ENCODE assay signal across 13 cellular contexts in the genomic region with DNA sequence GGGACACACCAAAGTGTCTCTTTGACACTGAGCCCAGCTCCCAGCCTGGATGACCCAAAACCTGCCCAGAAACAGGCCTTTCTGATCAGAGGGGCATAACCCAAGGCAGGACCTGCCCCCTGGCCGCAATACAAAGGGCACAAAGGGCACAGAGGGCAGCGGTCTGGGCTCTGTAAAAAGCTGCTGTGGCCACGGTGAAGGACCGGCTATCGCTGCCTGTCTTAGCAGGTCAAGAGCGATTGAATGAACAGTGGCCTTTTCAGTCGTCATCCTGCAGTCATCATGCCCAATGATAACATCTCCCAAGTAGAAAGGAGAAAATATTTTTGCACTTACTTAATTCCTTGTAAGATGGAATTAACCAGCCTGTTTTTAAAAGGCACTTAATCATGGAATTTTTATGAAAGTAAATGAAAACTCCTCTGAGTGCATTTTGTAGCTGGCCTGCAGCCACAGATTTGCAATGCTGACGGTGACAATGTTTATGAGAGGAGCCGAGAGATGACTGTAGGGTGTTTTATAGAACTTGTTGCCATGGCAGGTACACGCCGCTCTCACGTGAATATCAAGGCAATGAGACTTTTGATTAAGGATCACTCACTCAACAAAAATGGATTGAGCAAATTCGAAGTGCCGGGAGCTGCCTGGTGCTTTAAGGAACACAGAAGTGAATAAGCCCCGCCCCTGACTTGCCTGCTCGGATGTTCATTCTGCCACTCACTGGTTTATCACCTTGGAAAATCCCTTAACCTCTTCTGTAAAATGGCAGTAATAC. TPM values are rescaled to one million over a fixed set of nuclear protein-coding genes. Genes with fewer than 3 reads are reported as not detected.
DNase-seq lines count a peak whose midpoint lies in the region; ATAC-seq, FAIRE-seq and TF ChIP-seq lines count a peak whose summit lies in the region.
"Had no signal": no experiment of that assay in that cellular context is flagged by ENCODE, and none has a peak within 500 bp of the region (broad histone marks: within the 10 kb centered on the region; RNA-seq: fewer than 3 reads in every experiment).

No MANE protein-coding gene starts in this region.

- H3K9ac ChIP-seq in liver (ENCODE audit: low read depth in 1 of 2, low read length in 2 of 2): no peak overlapping the region
- H3K9ac ChIP-seq in HepG2 (ENCODE audit: insufficient read depth, low read depth, low read length): no peak overlapping the region

- TF ChIP-seq CTCF in liver (IDR thresholded peaks at IDR 0.05; ENCODE audit: low read depth, low read length, missing input control): no peak
- no peak for TF ChIP-seq CTCF in HepG2 (CRISPR knock-in tag; IDR thresholded peaks at IDR 0.05)
- no peak for TF ChIP-seq CTCF in chondrocyte (IDR thresholded peaks at IDR 0.05)
- TF ChIP-seq CTCF in mesothelial cell of epicardium (IDR thresholded peaks at IDR 0.05; ENCODE audit: unreplicated experiment): no peak

- CTCF ChIA-PET in HepG2 (lab: Yijun Ruan, JAX; ENCODE audit: low intra/inter-chr PET ratio, low total read pairs): no interaction called here
- CTCF ChIA-PET in activated CD4-positive, alpha-beta T cell treated with anti-CD3 and anti-CD28 coated beads, Interleukin-2, amount 10 ng/mL, durations not matched to agents 7 days and 5 days (lab: Charles Lee): interaction anchor here (1.0 to 5.7 kb wide), 2 partner anchors 58 to 141 kb away, joined by 3 to 29 read pairs; no protein-coding TSS in a partner anchor

- no peaks in the 10 kb centered on the region for H3K79me2 ChIP-seq in HepG2 (ENCODE audit: insufficient read depth, low read length)

- H3K4me3 ChIP-seq in liver (ENCODE audit: low read depth in 1 of 3, low read length in 3 of 3) (no peak overlapping the region), HepG2 (replicated peaks in 1 of 3; ENCODE audit: insufficient read depth in 1 of 3, low read depth in 2 of 3, low read length in 3 of 3) (no peak overlapping the region)

- intact Hi-C loops in HepG2 (cut with micrococcal nuclease; ENCODE audit: unreplicated experiment): no loop called here

- H3K36me3 Mint-ChIP-seq in chondrocyte (ENCODE audit: low read depth) (peaks cover 5% of the 10 kb centered on the region), mesothelial cell of epicardium (peaks cover 5% of the 10 kb centered on the region)
- H3K36me3 Mint-ChIP-seq in activated CD4-positive, alpha-beta T cell treated with anti-CD3 and anti-CD28 coated beads, Interleukin-2, amount 10 ng/mL, durations not matched to agents 7 days and 5 days (ENCODE audit: low read depth): peaks cover 4% of the 10 kb centered on the region
- H3K36me3 Mint-ChIP-seq: natural killer cell treated with Interleukin-12 subunit alpha and Interleukin-12 subunit beta and Interleukin-15 and Interleukin-18, amount 100 ng/mL, for 72 hours had no signal

- H3K27ac ChIP-seq in liver (ENCODE audit: low read depth in 1 of 2, low read length in 2 of 2): peak overlapping the region in 1 of 2 donors; percentile 53
- H3K27ac ChIP-seq in HepG2 (ENCODE audit: extremely low read length, insufficient read depth, low read length): no peak overlapping the region

- no peak overlapping the region for H3K4me3 Mint-ChIP-seq in chondrocyte (ENCODE audit: unreplicated experiment)
- peak overlapping the region; percentile 6 for H3K4me3 Mint-ChIP-seq in mesothelial cell of epicardium
- H3K4me3 Mint-ChIP-seq in activated CD4-positive, alpha-beta T cell treated with anti-CD3 and anti-CD28 coated beads, Interleukin-2, amount 10 ng/mL, durations not matched to agents 7 days and 5 days: no peak overlapping the region
- H3K4me3 Mint-ChIP-seq: activated naive CD8-positive, alpha-beta T cell treated with anti-CD3 and anti-CD28 coated beads for 36 hours; natural killer cell treated with Interleukin-12 subunit alpha and Interleukin-12 subunit beta and Interleukin-15 and Interleukin-18, amount 100 ng/mL, for 72 hours; stimulated activated memory B cell treated with anti-CD40 and anti-IgM and Interleukin-4, amounts not matched to agents 10 μg/mL and 1 μg/mL and 100 μg/mL, for 72 hours had no signal

- H3K9me3 Mint-ChIP-seq in chondrocyte (ENCODE audit: low read depth): no peaks in the 10 kb centered on the region
- no peaks in the 10 kb centered on the region for H3K9me3 Mint-ChIP-seq in mesothelial cell of epicardium
- no peaks in the 10 kb centered on the region for H3K9me3 Mint-ChIP-seq in activated CD4-positive, alpha-beta T cell treated with anti-CD3 and anti-CD28 coated beads, Interleukin-2, amount 10 ng/mL, durations not matched to agents 7 days and 5 days
- H3K9me3 Mint-ChIP-seq: activated naive CD8-positive, alpha-beta T cell treated with anti-CD3 and anti-CD28 coated beads for 36 hours; natural killer cell treated with Interleukin-12 subunit alpha and Interleukin-12 subunit beta and Interleukin-15 and Interleukin-18, amount 100 ng/mL, for 72 hours; stimulated activated memory B cell treated with anti-CD40 and anti-IgM and Interleukin-4, amounts not matched to agents 10 μg/mL and 1 μg/mL and 100 μg/mL, for 72 hours had no signal

- no peaks in the 10 kb centered on the region for H3K27me3 Mint-ChIP-seq in chondrocyte (ENCODE audit: low read depth)
- H3K27me3 Mint-ChIP-seq in mesothelial cell of epicardium (ENCODE audit: low read depth): no peaks in the 10 kb centered on the region
- H3K27me3 Mint-ChIP-seq in activated CD4-positive, alpha-beta T cell treated with anti-CD3 and anti-CD28 coated beads, Interleukin-2, amount 10 ng/mL, durations not matched to agents 7 days and 5 days: no peaks in the 10 kb centered on the region
- H3K27me3 Mint-ChIP-seq: activated naive CD8-positive, alpha-beta T cell treated with anti-CD3 and anti-CD28 coated beads for 36 hours; natural killer cell treated with Interleukin-12 subunit alpha and Interleukin-12 subunit beta and Interleukin-15 and Interleukin-18, amount 100 ng/mL, for 72 hours; stimulated activated memory B cell treated with anti-CD40 and anti-IgM and Interleukin-4, amounts not matched to agents 10 μg/mL and 1 μg/mL and 100 μg/mL, for 72 hours had no signal

- H3K4me1 Mint-ChIP-seq in chondrocyte (ENCODE audit: low read depth): peaks cover 9% of the 10 kb centered on the region
- peaks cover 21% of the 10 kb centered on the region for H3K4me1 Mint-ChIP-seq in mesothelial cell of epicardium
- peaks cover 2% of the 10 kb centered on the region for H3K4me1 Mint-ChIP-seq in activated CD4-positive, alpha-beta T cell treated with anti-CD3 and anti-CD28 coated beads, Interleukin-2, amount 10 ng/mL, durations not matched to agents 7 days and 5 days

- H3K4me2 ChIP-seq in HepG2 (ENCODE audit: low read depth, low read length): no peak overlapping the region

- peak overlapping the region; percentile 86 for H3K27ac Mint-ChIP-seq in chondrocyte (ENCODE audit: unreplicated experiment)
- H3K27ac Mint-ChIP-seq in mesothelial cell of epicardium: peak overlapping the region; percentile 71
- H3K27ac Mint-ChIP-seq in activated CD4-positive, alpha-beta T cell treated with anti-CD3 and anti-CD28 coated beads, Interleukin-2, amount 10 ng/mL, durations not matched to agents 7 days and 5 days: no peak overlapping the region
- H3K27ac Mint-ChIP-seq: activated naive CD8-positive, alpha-beta T cell treated with anti-CD3 and anti-CD28 coated beads for 36 hours; stimulated activated memory B cell treated with anti-CD40 and anti-IgM and Interleukin-4, amounts not matched to agents 10 μg/mL and 1 μg/mL and 100 μg/mL, for 72 hours had no signal

- ATAC-seq in HepG2: no peak
- ATAC-seq: natural killer cell treated with Interleukin-12 subunit alpha and Interleukin-12 subunit beta and Interleukin-15 and Interleukin-18, amount 100 ng/mL, for 72 hours; stimulated activated memory B cell treated with anti-CD40 and anti-IgM and Interleukin-4, amounts not matched to agents 10 μg/mL and 1 μg/mL and 100 μg/mL, for 72 hours had no signal

- H3K4me1 ChIP-seq in liver (ENCODE audit: control insufficient read depth in 4 of 4, insufficient read depth in 4 of 4, low read length in 3 of 4) (peaks cover 0 to 21% (median 17%) of the 10 kb centered on the region in 4 donors), HepG2 (ENCODE audit: insufficient read depth, low read length) (no peaks in the 10 kb centered on the region)

- WGBS in liver: 54% methylated on average over 16 of the region's 16 CpGs
- 88% methylated on average over 16 of the region's 16 CpGs for WGBS in HepG2 (ENCODE audit: low lambda C conversion rate)

- peaks cover 23% of the 10 kb centered on the region for H4K20me1 ChIP-seq in HepG2 (ENCODE audit: insufficient read depth, low read length)

- no TSS peak for BruUV-seq in HepG2 (replicated peaks; lab: Mats Ljungman, UMichigan)

- H3K9me3 ChIP-seq in liver (ENCODE audit: control insufficient read depth in 4 of 4, low read length in 3 of 4) (no peaks in the 10 kb centered on the region), HepG2 (ENCODE audit: low read length) (no peaks in the 10 kb centered on the region)

- TF ChIP-seq RAD21 in liver (IDR thresholded peaks at IDR 0.05) (peak; percentile 12 to 43), HepG2 (CRISPR knock-in tag; IDR thresholded peaks at IDR 0.05) (no peak)

- H3K36me3 ChIP-seq in liver (ENCODE audit: control insufficient read depth in 4 of 4, insufficient read depth in 3 of 4, low read depth in 1 of 4, low read length in 3 of 4) (peaks cover 0 to 4% (median 1%) of the 10 kb centered on the region in 4 donors), HepG2 (replicated peaks in 1 of 2; ENCODE audit: control insufficient read depth in 1 of 2, insufficient read depth in 2 of 2, low read length in 2 of 2) (peaks cover 6 to 13% of the 10 kb centered on the region in 2 experiments; a peak in 4 of 5 replicates)

- FAIRE-seq in HepG2 (lab: Jason Lieb, UNC): no peak
- FAIRE-seq: endometrium had no signal

- no peak for DNase-seq in HepG2 (ENCODE audit: low spot score)
- DNase-seq in chondrocyte (ENCODE audit: low spot score): no peak
- DNase-seq in mesothelial cell of epicardium (ENCODE audit: low spot score in 2 of 2, unreplicated experiment in 2 of 2): no peak
- no peak for DNase-seq in NCI-H187 (lab: John Stamatoyannopoulos, UW)
- DNase-seq in activated CD4-positive, alpha-beta T cell treated with anti-CD3 and anti-CD28 coated beads, Interleukin-2, amount 10 ng/mL, durations not matched to agents 7 days and 5 days: no peak
- no peak for DNase-seq in NCI-H748 treated with DMSO at 0.1 percent for 48 hours (lab: John Stamatoyannopoulos, UW)
- DNase-seq in HK-2 (ENCODE audit: unreplicated experiment): no peak
- DNase-seq: activated naive CD8-positive, alpha-beta T cell treated with anti-CD3 and anti-CD28 coated beads for 36 hours; NCI-H1105 treated with DMSO at 0.1 percent for 48 hours had no signal

- POLR2A ChIA-PET in HepG2 (lab: Yijun Ruan, JAX): no interaction called here
- POLR2A ChIA-PET in activated CD4-positive, alpha-beta T cell treated with anti-CD3 and anti-CD28 coated beads, Interleukin-2, amount 10 ng/mL, durations not matched to agents 7 days and 5 days (lab: Charles Lee): no interaction called here

- H2AFZ ChIP-seq in HepG2 (ENCODE audit: low read length): no peak overlapping the region

- TF ChIP-seq POLR2A in HepG2 (IDR thresholded peaks at IDR 0.05; ENCODE audit: insufficient read depth in 1 of 2, low read depth in 2 of 2, low read length in 2 of 2): no peak

- H3K27me3 ChIP-seq in liver (ENCODE audit: control insufficient read depth in 4 of 4, insufficient read depth in 4 of 4, low read length in 3 of 4) (no peaks in the 10 kb centered on the region), HepG2 (ENCODE audit: control insufficient read depth in 1 of 2, insufficient read depth in 2 of 2, low read length in 2 of 2) (no peaks in the 10 kb centered on the region)

- no peak for TF ChIP-seq EP300 in HepG2 (IDR thresholded peaks at IDR 0.05; ENCODE audit: low read depth in 2 of 2, low read length in 2 of 2)
- no peak for TF ChIP-seq EP300 in HepG2 (CRISPR knock-in tag; IDR thresholded peaks at IDR 0.05; ENCODE audit: borderline replicate concordance)

- in situ Hi-C loops in HepG2 (cut with HindIII; ENCODE audit: extremely low pct_ligation_motif_present, low pct_unique_long_range_greater_than_20kb): loop anchor here (5.0 to 10.0 kb wide), 2 partner anchors 59 to 142 kb away; partner anchors contain the start of gene LMTK2

RNA-seq across cellular contexts. Expression of gene BHLHA15, which starts 47.3 kb away (rescaled TPM):
- total RNA-seq in liver (10 to 100 TPM in 1 of 2 donors, 1 to 10 TPM in 1; 1.8 to 28.9 TPM), HepG2 (2016; rRNA removed; fragmentation: Illumina TruSeq; extraction: Trizol) (4.4 and 6.1 TPM in 2 replicates), chondrocyte (0.32 to 1.2 TPM in 2 of 3 replicates, not detected in the other), mesothelial cell of epicardium (0.57 to 1.0 TPM in 2 of 3 replicates, not detected in the other)
- polyA plus RNA-seq in liver (10 to 100 TPM in 1 of 2 donors, 1 to 10 TPM in 1; 1.0 to 13.4 TPM), HepG2 (2011; rRNA removed) (1.9 and 2.3 TPM in 2 replicates)
- 0.44 and 1.3 TPM in 2 replicates for total RNA-seq in HepG2 (2016; cell fraction: cytosol; rRNA removed; fragmentation: Illumina TruSeq; extraction: Trizol; ENCODE audit: low read depth)
- total RNA-seq in HepG2 (2016; cell fraction: insoluble cytoplasmic fraction; rRNA removed; fragmentation: Illumina TruSeq; extraction: Trizol): 4.0 and 5.3 TPM in 2 replicates
- 2.9 and 3.3 TPM in 2 replicates for total RNA-seq in HepG2 (2016; cell fraction: membrane; rRNA removed; fragmentation: Illumina TruSeq; extraction: Trizol)
- total RNA-seq in HepG2 (2016; cell fraction: nucleus; rRNA removed; fragmentation: Illumina TruSeq; extraction: Trizol): 3.8 and 5.3 TPM in 2 replicates
- 2.0 and 3.2 TPM in 2 replicates for polyA plus RNA-seq in HepG2 (2011; cell fraction: cytosol; rRNA removed)
- polyA plus RNA-seq in HepG2 (2011; cell fraction: nucleus; rRNA removed): 2.5 and 3.0 TPM in 2 replicates
- 0.83 and 1.6 TPM in 2 replicates for polyA plus RNA-seq in HepG2 (2012)
- polyA plus RNA-seq in HepG2 (2016; cell fraction: cytosol; fragmentation: Illumina TruSeq; extraction: Trizol; ENCODE audit: low read depth): 0.18 and 0.37 TPM in 2 replicates
- polyA plus RNA-seq in HepG2 (2016; cell fraction: insoluble cytoplasmic fraction; fragmentation: Illumina TruSeq; extraction: Trizol; ENCODE audit: low read depth): 2.3 and 3.1 TPM in 2 replicates
- 0.77 and 1.0 TPM in 2 replicates for polyA plus RNA-seq in HepG2 (2016; cell fraction: membrane; fragmentation: Illumina TruSeq; extraction: Trizol; ENCODE audit: low read depth)
- polyA plus RNA-seq in HepG2 (2016; cell fraction: nucleus; fragmentation: Illumina TruSeq; extraction: Trizol; ENCODE audit: insufficient read depth, low read depth): 3.6 and 4.4 TPM in 2 replicates
- polyA minus RNA-seq in HepG2 (2011; rRNA and poly(A)+ RNA removed; ENCODE audit: low replicate concordance): 2.7 TPM in 1 of 2 replicates, not detected in the other
- 2.5 and 3.4 TPM in 2 replicates for polyA minus RNA-seq in HepG2 (2011; cell fraction: cytosol; rRNA and poly(A)+ RNA removed)
- 1.8 and 2.7 TPM in 2 replicates for polyA minus RNA-seq in HepG2 (2011; cell fraction: nucleus; rRNA and poly(A)+ RNA removed)
- not detected for total RNA-seq in activated CD4-positive, alpha-beta T cell treated with anti-CD3 and anti-CD28 coated beads, Interleukin-2, amount 10 ng/mL, durations not matched to agents 7 days and 5 days

RNA-seq across cellular contexts. Expression of gene LMTK2, which starts 57.2 kb away (rescaled TPM):
- total RNA-seq in liver (10 to 100 TPM; 13.4 to 14.3 TPM), HepG2 (2016; rRNA removed; fragmentation: Illumina TruSeq; extraction: Trizol) (8.1 and 9.5 TPM in 2 replicates), chondrocyte (14.9 to 15.2 TPM (median 15.0 TPM) in 3 replicates), mesothelial cell of epicardium (22.0 to 23.1 TPM (median 23.0 TPM) in 3 replicates)
- polyA plus RNA-seq in liver (1 to 10 TPM; 3.1 to 4.5 TPM), HepG2 (2011; rRNA removed) (11.7 and 12.1 TPM in 2 replicates)
- total RNA-seq in HepG2 (2016; cell fraction: cytosol; rRNA removed; fragmentation: Illumina TruSeq; extraction: Trizol; ENCODE audit: low read depth): 2.7 and 3.2 TPM in 2 replicates
- 6.1 and 10.1 TPM in 2 replicates for total RNA-seq in HepG2 (2016; cell fraction: insoluble cytoplasmic fraction; rRNA removed; fragmentation: Illumina TruSeq; extraction: Trizol)
- 6.2 and 7.5 TPM in 2 replicates for total RNA-seq in HepG2 (2016; cell fraction: membrane; rRNA removed; fragmentation: Illumina TruSeq; extraction: Trizol)
- 14.1 and 16.3 TPM in 2 replicates for total RNA-seq in HepG2 (2016; cell fraction: nucleus; rRNA removed; fragmentation: Illumina TruSeq; extraction: Trizol)
- polyA plus RNA-seq in HepG2 (2011; cell fraction: cytosol; rRNA removed): 7.9 and 8.0 TPM in 2 replicates
- polyA plus RNA-seq in HepG2 (2011; cell fraction: nucleus; rRNA removed): 16.6 and 18.4 TPM in 2 replicates
- 10.0 and 10.9 TPM in 2 replicates for polyA plus RNA-seq in HepG2 (2012)
- 0.40 and 0.69 TPM in 2 replicates for polyA plus RNA-seq in HepG2 (2016; cell fraction: cytosol; fragmentation: Illumina TruSeq; extraction: Trizol; ENCODE audit: low read depth)
- polyA plus RNA-seq in HepG2 (2016; cell fraction: insoluble cytoplasmic fraction; fragmentation: Illumina TruSeq; extraction: Trizol; ENCODE audit: low read depth): 4.0 and 4.3 TPM in 2 replicates
- 0.68 and 0.84 TPM in 2 replicates for polyA plus RNA-seq in HepG2 (2016; cell fraction: membrane; fragmentation: Illumina TruSeq; extraction: Trizol; ENCODE audit: low read depth)
- 19.4 and 20.9 TPM in 2 replicates for polyA plus RNA-seq in HepG2 (2016; cell fraction: nucleus; fragmentation: Illumina TruSeq; extraction: Trizol; ENCODE audit: insufficient read depth, low read depth)
- polyA minus RNA-seq in HepG2 (2011; rRNA and poly(A)+ RNA removed; ENCODE audit: low replicate concordance): 19.1 and 27.7 TPM in 2 replicates
- polyA minus RNA-seq in HepG2 (2011; cell fraction: cytosol; rRNA and poly(A)+ RNA removed): 24.0 and 26.3 TPM in 2 replicates
- 19.1 and 20.0 TPM in 2 replicates for polyA minus RNA-seq in HepG2 (2011; cell fraction: nucleus; rRNA and poly(A)+ RNA removed)
- 10 to 100 TPM; 12.8 to 15.5 TPM for total RNA-seq in activated CD4-positive, alpha-beta T cell treated with anti-CD3 and anti-CD28 coated beads, Interleukin-2, amount 10 ng/mL, durations not matched to agents 7 days and 5 days
